Comparison of ENCODE assay signal across 17 cellular contexts in genomic region chr17:31078290-31078689, GRCh38. TPM values are rescaled to one million over a fixed set of nuclear protein-coding genes. Genes with fewer than 3 reads are reported as not detected.
DNase-seq lines count a peak whose midpoint lies in the region; FAIRE-seq and TF ChIP-seq lines count a peak whose summit lies in the region.
"Had no signal": no experiment of that assay in that cellular context is flagged by ENCODE, and none has a peak within 500 bp of the region (broad histone marks: within the 10 kb centered on the region; RNA-seq: fewer than 3 reads in every experiment).

No MANE protein-coding gene starts in this region.

- H2AFZ ChIP-seq in KMS-11 (ENCODE audit: low read depth) (peak overlapping the region; percentile 4; the same call in 1 of the 2 replicates), astrocyte (ENCODE audit: low read depth, low read length) (no peak overlapping the region)

- H3K36me3 Mint-ChIP-seq in astrocyte (ENCODE audit: low read depth, unreplicated experiment): peaks cover 2% of the 10 kb centered on the region

- no peak overlapping the region for H3K4me2 ChIP-seq in KMS-11
- H3K4me2 ChIP-seq in astrocyte (ENCODE audit: low read length): no peak overlapping the region

- H3K79me2 ChIP-seq in KMS-11 (ENCODE audit: insufficient read depth, low read depth) (no peaks in the 10 kb centered on the region), astrocyte (ENCODE audit: insufficient read depth, low read length) (no peaks in the 10 kb centered on the region)

- peak overlapping the region; percentile 41 for H3K27ac Mint-ChIP-seq in astrocyte (ENCODE audit: unreplicated experiment)
- H3K27ac Mint-ChIP-seq: IgD-negative memory B cell had no signal

- H3K9me3 Mint-ChIP-seq in astrocyte (ENCODE audit: unreplicated experiment): no peaks in the 10 kb centered on the region
- H3K9me3 Mint-ChIP-seq: IgD-negative memory B cell had no signal

- no peak for FAIRE-seq in astrocyte (lab: Jason Lieb, UNC)

- no peak overlapping the region for H3K4me3 Mint-ChIP-seq in astrocyte (ENCODE audit: unreplicated experiment)
- H3K4me3 Mint-ChIP-seq: IgD-negative memory B cell had no signal

- peaks cover 7% of the 10 kb centered on the region for H3K4me1 Mint-ChIP-seq in astrocyte (ENCODE audit: low read depth, unreplicated experiment)
- H3K4me1 Mint-ChIP-seq: IgD-negative memory B cell had no signal

- H4K20me1 ChIP-seq in KMS-11 (ENCODE audit: insufficient read depth): no peaks in the 10 kb centered on the region
- H4K20me1 ChIP-seq in astrocyte (ENCODE audit: insufficient read depth, low read length): no peaks in the 10 kb centered on the region

- no peaks in the 10 kb centered on the region for H3K9me3 ChIP-seq in astrocyte (ENCODE audit: insufficient read depth, low read depth, low read length)
- H3K9me3 ChIP-seq: SJCRH30 had no signal

- H3K9ac ChIP-seq in KMS-11: no peak overlapping the region
- H3K9ac ChIP-seq in astrocyte (ENCODE audit: low read length): no peak overlapping the region

- H3K36me3 ChIP-seq in KMS-11 (ENCODE audit: insufficient read depth) (no peaks in the 10 kb centered on the region), astrocyte (ENCODE audit: insufficient read depth, low read length) (no peaks in the 10 kb centered on the region)
- H3K36me3 ChIP-seq: SJCRH30 had no signal

- H3K27me3 ChIP-seq in KMS-11 (ENCODE audit: insufficient read depth, low read depth): no peaks in the 10 kb centered on the region
- no peaks in the 10 kb centered on the region for H3K27me3 ChIP-seq in astrocyte (ENCODE audit: insufficient read depth, low read length)
- H3K27me3 ChIP-seq: SJCRH30 had no signal

- H3K4me1 ChIP-seq in KMS-11 (ENCODE audit: low read depth, poor library complexity, severe bottlenecking): peaks cover 9% of the 10 kb centered on the region
- peaks cover 4% of the 10 kb centered on the region for H3K4me1 ChIP-seq in astrocyte (ENCODE audit: insufficient read depth, low read length)

- H3K4me3 ChIP-seq in KMS-11 (IDR thresholded peaks at IDR 0.05; ENCODE audit: insufficient read depth, low read depth, low read length) (no peak overlapping the region), astrocyte (ENCODE audit: insufficient read depth, low read depth, low read length) (no peak overlapping the region), fibroblast of mammary gland (ENCODE audit: control insufficient read depth, low read depth, low read length) (no peak overlapping the region)
- H3K4me3 ChIP-seq: SJCRH30 had no signal

- no peaks in the 10 kb centered on the region for H3K27me3 Mint-ChIP-seq in astrocyte (ENCODE audit: low read depth, unreplicated experiment)
- H3K27me3 Mint-ChIP-seq: IgD-negative memory B cell had no signal

- no peak overlapping the region for H3K27ac ChIP-seq in KMS-11
- H3K27ac ChIP-seq in astrocyte (ENCODE audit: low read depth, low read length): no peak overlapping the region
- H3K27ac ChIP-seq: C4-2B, SJCRH30 had no signal

- DNase-seq in A172 (ENCODE audit: low spot score) (peak; percentile 48), astrocyte (ENCODE audit: low read depth) (no peak), fibroblast of mammary gland (ENCODE audit: low read depth) (peak; percentile 6), NCI-H748 treated with DMSO at 0.1 percent for 48 hours (lab: John Stamatoyannopoulos, UW) (no peak), NCI-H510A (lab: John Stamatoyannopoulos, UW) (no peak), occipital lobe (lab: John Stamatoyannopoulos, UW) (no peak), foreskin melanocyte (no peak)
- DNase-seq: NCI-H1048; NCI-H146; NCI-H2081 treated with DMSO at 0.1 percent for 48 hours; NCI-H2227 treated with DMSO at 0.1 percent for 48 hours; NCI-H526; NK-92 treated with Interleukin-12 subunit alpha and Interleukin-12 subunit beta, amount 100 ng/mL, for 24 hours; SJCRH30 had no signal

- TF ChIP-seq CTCF in KMS-11 (conservative IDR thresholded peaks at IDR 0.05; ENCODE audit: low read depth, low read length) (no peak), astrocyte (IDR thresholded peaks at IDR 0.05; ENCODE audit: insufficient read depth, low read depth, low read length) (no peak), fibroblast of mammary gland (conservative IDR thresholded peaks at IDR 0.05; ENCODE audit: control insufficient read depth, insufficient read depth, low read depth, low read length) (no peak)

RNA-seq across cellular contexts. Expression of gene NF1, which starts 16.5 kb away (rescaled TPM):
- total RNA-seq in A172 (2014; rRNA removed; shearing (Covaris generic)): 28.4 and 32.7 TPM in 2 replicates
- total RNA-seq in astrocyte (53.7 and 54.9 TPM in 2 replicates), occipital lobe (107 TPM)

Comparison
In these comparisons a context has a peak if more than half of its experiments do, and no peak if none do; other contexts are left out.
1. DNase-seq: peak in A172 (single experiment) and fibroblast of mammary gland (single experiment); none in astrocyte (single experiment), NCI-H748 treated with DMSO at 0.1 percent for 48 hours (single experiment), NCI-H510A (single experiment), occipital lobe (single experiment) and foreskin melanocyte (single experiment).